ENCODE assay signal across 15 cellular contexts in the genomic region with DNA sequence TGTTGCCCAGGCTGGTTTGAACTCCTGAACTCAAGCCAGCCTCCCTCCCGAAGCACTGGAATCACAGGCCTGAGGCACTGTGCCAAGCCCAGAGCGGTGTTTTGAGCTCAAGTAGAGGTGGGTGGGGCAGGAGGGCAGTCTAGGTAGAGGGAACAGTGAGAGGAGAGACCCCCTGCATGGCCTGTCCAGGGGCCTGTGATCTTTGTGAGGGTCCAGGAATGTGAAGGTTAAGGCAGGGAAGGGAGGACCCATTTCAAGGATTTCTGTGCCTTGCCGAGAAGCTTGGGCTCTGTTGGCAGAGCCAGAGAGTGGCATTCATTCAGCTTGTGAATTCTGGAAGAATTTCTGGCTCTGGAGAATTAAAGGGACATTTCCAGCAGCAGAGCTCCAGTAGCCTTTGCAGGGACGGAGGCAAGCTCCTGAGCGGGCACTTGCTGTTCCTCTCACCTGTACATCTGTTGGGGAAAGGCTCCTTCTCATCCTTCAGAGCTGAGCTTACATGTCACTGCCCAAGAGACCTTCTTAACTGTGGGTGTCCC.
"Had no signal": no experiment of that assay in that cellular context is flagged by ENCODE, and none has a peak within 500 bp of the region (broad histone marks: within the 10 kb centered on the region; RNA-seq: fewer than 3 reads in every experiment).

No MANE protein-coding gene starts in this region.

- H3K27me3 Mint-ChIP-seq: activated naive CD4-positive, alpha-beta T cell treated with anti-CD3 and anti-CD28 coated beads, Interleukin-2, amount 50 U/mL, for 24 hours; naive B cell; stimulated activated memory B cell treated with anti-CD40 and anti-IgM and Interleukin-4, amounts not matched to agents 10 μg/mL and 1 μg/mL and 100 μg/mL, for 72 hours had no signal

- H3K36me3 Mint-ChIP-seq: activated naive CD4-positive, alpha-beta T cell treated with anti-CD3 and anti-CD28 coated beads, Interleukin-2, amount 50 U/mL, for 24 hours; brain; naive B cell; stimulated activated memory B cell treated with anti-CD40 and anti-IgM and Interleukin-4, amounts not matched to agents 10 μg/mL and 1 μg/mL and 100 μg/mL, for 72 hours had no signal

- H3K4me3 ChIP-seq: gastrocnemius medialis had no signal

- H3K27me3 ChIP-seq: gastrocnemius medialis, neutrophil had no signal

- H3K9me3 ChIP-seq: gastrocnemius medialis, neutrophil had no signal

- H3K9me3 Mint-ChIP-seq: activated naive CD4-positive, alpha-beta T cell treated with anti-CD3 and anti-CD28 coated beads, Interleukin-2, amount 50 U/mL, for 24 hours; brain; naive B cell; stimulated activated memory B cell treated with anti-CD40 and anti-IgM and Interleukin-4, amounts not matched to agents 10 μg/mL and 1 μg/mL and 100 μg/mL, for 72 hours had no signal

- DNase-seq: activated CD4-positive, alpha-beta T cell treated with anti-CD3 and anti-CD28 coated beads for 1 hour; activated CD4-positive, alpha-beta T cell treated with anti-CD3 and anti-CD28 coated beads, Interleukin-2, amount 50 U/mL, for 4 hours; activated T-cell treated with anti-CD3 and anti-CD28 coated beads for 4 hours; gastrocnemius medialis; islet precursor cell; naive B cell; retina; T-helper 1 cell; trophoblast cell had no signal

- H3K36me3 ChIP-seq: gastrocnemius medialis, neutrophil had no signal

- H3K27ac Mint-ChIP-seq: stimulated activated memory B cell treated with anti-CD40 and anti-IgM and Interleukin-4, amounts not matched to agents 10 μg/mL and 1 μg/mL and 100 μg/mL, for 72 hours had no signal

- H3K27ac ChIP-seq: gastrocnemius medialis, neutrophil had no signal

- H3K4me3 Mint-ChIP-seq: stimulated activated memory B cell treated with anti-CD40 and anti-IgM and Interleukin-4, amounts not matched to agents 10 μg/mL and 1 μg/mL and 100 μg/mL, for 72 hours had no signal

- ATAC-seq: gastrocnemius medialis; left lobe of liver; SK-N-SH treated with all-trans-retinoic acid at 6 μM for 48 hours; stimulated activated memory B cell treated with anti-CD40 and anti-IgM and Interleukin-4, amounts not matched to agents 10 μg/mL and 1 μg/mL and 100 μg/mL, for 72 hours had no signal
